1 cellular context compared by ENCODE assay signal in genomic region chr15:40766194-40766830, GRCh38.
TF ChIP-seq lines count a peak whose summit lies in the region.

No MANE protein-coding gene starts in this region.

TF ChIP-seq in GM23338, 12 proteins besides CTCF, POLR2A, EP300 and RAD21 (continued from another document):
- TF ChIP-seq ETS1 (IDR thresholded peaks at IDR 0.05) (no peak), STAT1 (IDR thresholded peaks at IDR 0.05; ENCODE audit: unreplicated experiment) (no peak), EZH2 (IDR thresholded peaks at IDR 0.05; ENCODE audit: low read depth, unreplicated experiment) (no peak), POLR2AphosphoS5 (IDR thresholded peaks at IDR 0.05; ENCODE audit: low read depth) (no peak), JUNB (IDR thresholded peaks at IDR 0.05; ENCODE audit: unreplicated experiment) (no peak), ZNF331 (CRISPR knock-in tag; IDR thresholded peaks at IDR 0.05; ENCODE audit: low read depth) (no peak), EZH2phosphoT487 (IDR thresholded peaks at IDR 0.05; ENCODE audit: unreplicated experiment) (no peak), ZNF114 (CRISPR knock-in tag; IDR thresholded peaks at IDR 0.05) (no peak), CREB1 (CRISPR knock-in tag; IDR thresholded peaks at IDR 0.05; ENCODE audit: low read depth) (no peak)
- TF ChIP-seq, protein P1, sequence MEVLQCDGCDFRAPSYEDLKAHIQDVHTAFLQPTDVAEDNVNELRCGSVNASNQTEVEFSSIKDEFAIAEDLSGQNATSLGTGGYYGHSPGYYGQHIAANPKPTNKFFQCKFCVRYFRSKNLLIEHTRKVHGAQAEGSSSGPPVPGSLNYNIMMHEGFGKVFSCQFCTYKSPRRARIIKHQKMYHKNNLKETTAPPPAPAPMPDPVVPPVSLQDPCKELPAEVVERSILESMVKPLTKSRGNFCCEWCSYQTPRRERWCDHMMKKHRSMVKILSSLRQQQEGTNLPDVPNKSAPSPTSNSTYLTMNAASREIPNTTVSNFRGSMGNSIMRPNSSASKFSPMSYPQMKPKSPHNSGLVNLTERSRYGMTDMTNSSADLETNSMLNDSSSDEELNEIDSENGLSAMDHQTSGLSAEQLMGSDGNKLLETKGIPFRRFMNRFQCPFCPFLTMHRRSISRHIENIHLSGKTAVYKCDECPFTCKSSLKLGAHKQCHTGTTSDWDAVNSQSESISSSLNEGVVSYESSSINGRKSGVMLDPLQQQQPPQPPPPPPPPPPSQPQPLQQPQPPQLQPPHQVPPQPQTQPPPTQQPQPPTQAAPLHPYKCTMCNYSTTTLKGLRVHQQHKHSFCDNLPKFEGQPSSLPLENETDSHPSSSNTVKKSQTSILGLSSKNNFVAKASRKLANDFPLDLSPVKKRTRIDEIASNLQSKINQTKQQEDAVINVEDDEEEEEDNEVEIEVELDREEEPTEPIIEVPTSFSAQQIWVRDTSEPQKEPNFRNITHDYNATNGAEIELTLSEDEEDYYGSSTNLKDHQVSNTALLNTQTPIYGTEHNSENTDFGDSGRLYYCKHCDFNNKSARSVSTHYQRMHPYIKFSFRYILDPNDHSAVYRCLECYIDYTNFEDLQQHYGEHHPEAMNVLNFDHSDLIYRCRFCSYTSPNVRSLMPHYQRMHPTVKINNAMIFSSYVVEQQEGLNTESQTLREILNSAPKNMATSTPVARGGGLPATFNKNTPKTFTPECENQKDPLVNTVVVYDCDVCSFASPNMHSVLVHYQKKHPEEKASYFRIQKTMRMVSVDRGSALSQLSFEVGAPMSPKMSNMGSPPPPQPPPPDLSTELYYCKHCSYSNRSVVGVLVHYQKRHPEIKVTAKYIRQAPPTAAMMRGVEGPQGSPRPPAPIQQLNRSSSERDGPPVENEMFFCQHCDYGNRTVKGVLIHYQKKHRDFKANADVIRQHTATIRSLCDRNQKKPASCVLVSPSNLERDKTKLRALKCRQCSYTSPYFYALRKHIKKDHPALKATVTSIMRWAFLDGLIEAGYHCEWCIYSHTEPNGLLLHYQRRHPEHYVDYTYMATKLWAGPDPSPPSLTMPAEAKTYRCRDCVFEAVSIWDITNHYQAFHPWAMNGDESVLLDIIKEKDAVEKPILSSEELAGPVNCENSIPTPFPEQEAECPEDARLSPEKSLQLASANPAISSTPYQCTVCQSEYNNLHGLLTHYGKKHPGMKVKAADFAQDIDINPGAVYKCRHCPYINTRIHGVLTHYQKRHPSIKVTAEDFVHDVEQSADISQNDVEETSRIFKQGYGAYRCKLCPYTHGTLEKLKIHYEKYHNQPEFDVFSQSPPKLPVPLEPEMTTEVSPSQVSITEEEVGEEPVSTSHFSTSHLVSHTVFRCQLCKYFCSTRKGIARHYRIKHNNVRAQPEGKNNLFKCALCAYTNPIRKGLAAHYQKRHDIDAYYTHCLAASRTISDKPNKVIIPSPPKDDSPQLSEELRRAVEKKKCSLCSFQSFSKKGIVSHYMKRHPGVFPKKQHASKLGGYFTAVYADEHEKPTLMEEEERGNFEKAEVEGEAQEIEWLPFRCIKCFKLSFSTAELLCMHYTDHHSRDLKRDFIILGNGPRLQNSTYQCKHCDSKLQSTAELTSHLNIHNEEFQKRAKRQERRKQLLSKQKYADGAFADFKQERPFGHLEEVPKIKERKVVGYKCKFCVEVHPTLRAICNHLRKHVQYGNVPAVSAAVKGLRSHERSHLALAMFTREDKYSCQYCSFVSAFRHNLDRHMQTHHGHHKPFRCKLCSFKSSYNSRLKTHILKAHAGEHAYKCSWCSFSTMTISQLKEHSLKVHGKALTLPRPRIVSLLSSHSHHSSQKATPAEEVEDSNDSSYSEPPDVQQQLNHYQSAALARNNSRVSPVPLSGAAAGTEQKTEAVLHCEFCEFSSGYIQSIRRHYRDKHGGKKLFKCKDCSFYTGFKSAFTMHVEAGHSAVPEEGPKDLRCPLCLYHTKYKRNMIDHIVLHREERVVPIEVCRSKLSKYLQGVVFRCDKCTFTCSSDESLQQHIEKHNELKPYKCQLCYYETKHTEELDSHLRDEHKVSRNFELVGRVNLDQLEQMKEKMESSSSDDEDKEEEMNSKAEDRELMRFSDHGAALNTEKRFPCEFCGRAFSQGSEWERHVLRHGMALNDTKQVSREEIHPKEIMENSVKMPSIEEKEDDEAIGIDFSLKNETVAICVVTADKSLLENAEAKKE (CRISPR knock-in tag; IDR thresholded peaks at IDR 0.05) = no peak
- TF ChIP-seq, protein P2, sequence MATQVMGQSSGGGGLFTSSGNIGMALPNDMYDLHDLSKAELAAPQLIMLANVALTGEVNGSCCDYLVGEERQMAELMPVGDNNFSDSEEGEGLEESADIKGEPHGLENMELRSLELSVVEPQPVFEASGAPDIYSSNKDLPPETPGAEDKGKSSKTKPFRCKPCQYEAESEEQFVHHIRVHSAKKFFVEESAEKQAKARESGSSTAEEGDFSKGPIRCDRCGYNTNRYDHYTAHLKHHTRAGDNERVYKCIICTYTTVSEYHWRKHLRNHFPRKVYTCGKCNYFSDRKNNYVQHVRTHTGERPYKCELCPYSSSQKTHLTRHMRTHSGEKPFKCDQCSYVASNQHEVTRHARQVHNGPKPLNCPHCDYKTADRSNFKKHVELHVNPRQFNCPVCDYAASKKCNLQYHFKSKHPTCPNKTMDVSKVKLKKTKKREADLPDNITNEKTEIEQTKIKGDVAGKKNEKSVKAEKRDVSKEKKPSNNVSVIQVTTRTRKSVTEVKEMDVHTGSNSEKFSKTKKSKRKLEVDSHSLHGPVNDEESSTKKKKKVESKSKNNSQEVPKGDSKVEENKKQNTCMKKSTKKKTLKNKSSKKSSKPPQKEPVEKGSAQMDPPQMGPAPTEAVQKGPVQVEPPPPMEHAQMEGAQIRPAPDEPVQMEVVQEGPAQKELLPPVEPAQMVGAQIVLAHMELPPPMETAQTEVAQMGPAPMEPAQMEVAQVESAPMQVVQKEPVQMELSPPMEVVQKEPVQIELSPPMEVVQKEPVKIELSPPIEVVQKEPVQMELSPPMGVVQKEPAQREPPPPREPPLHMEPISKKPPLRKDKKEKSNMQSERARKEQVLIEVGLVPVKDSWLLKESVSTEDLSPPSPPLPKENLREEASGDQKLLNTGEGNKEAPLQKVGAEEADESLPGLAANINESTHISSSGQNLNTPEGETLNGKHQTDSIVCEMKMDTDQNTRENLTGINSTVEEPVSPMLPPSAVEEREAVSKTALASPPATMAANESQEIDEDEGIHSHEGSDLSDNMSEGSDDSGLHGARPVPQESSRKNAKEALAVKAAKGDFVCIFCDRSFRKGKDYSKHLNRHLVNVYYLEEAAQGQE (IDR thresholded peaks at IDR 0.05; ENCODE audit: unreplicated experiment) = no peak
